8 cellular contexts compared by ENCODE assay signal in the genomic region with DNA sequence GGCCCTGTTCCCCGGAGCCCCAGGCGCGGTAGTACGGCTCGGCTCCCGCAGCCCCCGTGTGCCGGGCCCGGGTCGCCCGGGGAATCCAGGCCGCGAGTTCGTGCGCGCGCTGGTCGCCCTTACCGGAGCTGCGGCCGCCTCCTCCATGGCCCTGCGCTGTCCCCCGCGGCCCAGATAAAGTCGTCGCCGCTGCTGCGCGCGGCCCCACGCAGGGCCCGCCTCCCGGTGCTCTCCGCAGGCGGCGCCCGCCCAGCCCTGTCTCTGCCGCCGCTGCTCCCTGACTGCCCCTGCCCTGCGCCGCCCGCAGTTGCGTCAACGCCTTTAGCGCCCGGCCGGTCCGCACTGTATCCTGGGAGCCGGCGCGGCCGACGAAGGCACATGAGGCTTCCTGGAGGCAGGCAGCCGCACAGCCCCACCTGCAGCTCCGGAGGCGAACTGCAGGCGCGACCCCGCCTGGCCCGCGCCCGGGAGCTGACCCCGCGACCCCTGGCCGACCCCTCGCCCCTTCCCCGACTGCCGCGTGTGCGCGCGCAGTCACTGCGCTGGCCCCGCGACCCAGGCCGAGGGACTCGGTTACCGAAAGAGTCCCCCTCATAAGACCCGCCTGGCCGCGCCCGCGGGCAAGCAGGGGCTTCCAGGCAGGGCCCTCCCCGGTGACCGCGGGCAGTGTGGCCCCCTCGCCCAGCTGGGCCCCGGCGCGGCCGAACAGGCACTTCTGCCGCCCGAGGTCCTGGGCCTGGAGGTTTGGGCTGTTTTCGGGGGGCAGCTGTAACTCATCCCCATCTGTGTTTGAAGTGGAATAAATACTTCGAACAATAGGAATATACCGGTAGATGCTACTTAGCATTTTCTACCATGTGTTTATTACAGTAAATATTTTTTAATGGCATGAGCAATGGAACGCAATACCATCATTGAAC.
DNase-seq lines count a peak whose midpoint lies in the region; ATAC-seq lines count a peak whose summit lies in the region.

No MANE protein-coding gene starts in this region.

- peak; percentile 94 for DNase-seq in Ammon's horn (ENCODE audit: low spot score)
- peak; percentile 52 to 88 for DNase-seq in NCI-H446 (lab: John Stamatoyannopoulos, UW)
- peak; percentile 90 for DNase-seq in activated CD4-positive, CD25-positive, alpha-beta regulatory T cell treated with anti-CD3 and anti-CD28 coated beads, Interleukin-2, amount 50 U/mL, for 72 hours
- peak; percentile 91 for DNase-seq in cerebellum (ENCODE audit: low spot score)
- DNase-seq in kidney glomerular epithelial cell (lab: John Stamatoyannopoulos, UW): peak; percentile 84
- DNase-seq in stimulated activated CD4-positive, alpha-beta T cell treated with anti-CD3 and anti-CD28 coated beads, Interleukin-15, amount 100 ng/mL, for 48 hours (ENCODE audit: low read depth in 2 of 2): peak; percentile 88

- peak; percentile 83 for ATAC-seq in GM19043 (IDR thresholded peaks at IDR 0.05; ENCODE audit: low read depth, unreplicated experiment)
- ATAC-seq in HG03354 (IDR thresholded peaks at IDR 0.05; ENCODE audit: poor library complexity, severe bottlenecking, unreplicated experiment): peak; percentile 93

Comparison
In these comparisons a context has a peak if more than half of its experiments do, and no peak if none do; other contexts are left out.
1. Peak in every context shown above with its lines: DNase-seq and ATAC-seq.